Comparison of ENCODE assay signal across 27 cellular contexts in genomic region chr1:17195731-17196130, GRCh38. TPM values are rescaled to one million over a fixed set of nuclear protein-coding genes. Genes with fewer than 3 reads are reported as not detected.
"Had no signal": no experiment of that assay in that cellular context is flagged by ENCODE, and none has a peak within 500 bp of the region (broad histone marks: within the 10 kb centered on the region; RNA-seq: fewer than 3 reads in every experiment).

No MANE protein-coding gene starts in this region.

- H3K9me3 ChIP-seq: ascending aorta, esophagus muscularis mucosa, ovary, right lobe of liver, thyroid gland, uterus had no signal

- H3K4me1 ChIP-seq: ascending aorta, esophagus muscularis mucosa, heart right ventricle, right lobe of liver, thyroid gland, uterus had no signal

- H3K36me3 ChIP-seq: ascending aorta, esophagus muscularis mucosa, heart right ventricle, ovary, right lobe of liver, thyroid gland, uterus, WERI-Rb-1 had no signal

- H3K36me3 Mint-ChIP-seq: activated CD8-positive, alpha-beta memory T cell treated with anti-CD3 and anti-CD28 coated beads, Interleukin-2, amount 10 ng/mL, durations not matched to agents 7 days and 5 days; activated naive CD4-positive, alpha-beta T cell treated with anti-CD3 and anti-CD28 coated beads, Interleukin-2, amount 50 U/mL, for 24 hours; immature natural killer cell; stimulated activated naive B cell treated with anti-CD40 and anti-IgM and Interleukin-4, amounts not matched to agents 10 μg/mL and 1 μg/mL and 100 μg/mL, for 72 hours had no signal

- H3K27ac Mint-ChIP-seq: activated CD4-positive, alpha-beta memory T cell treated with anti-CD3 and anti-CD28 coated beads, Interleukin-2, amount 10 ng/mL, durations not matched to agents 7 days and 5 days; activated CD8-positive, alpha-beta memory T cell treated with anti-CD3 and anti-CD28 coated beads, Interleukin-2, amount 10 ng/mL, durations not matched to agents 7 days and 5 days; activated naive CD4-positive, alpha-beta T cell treated with anti-CD3 and anti-CD28 coated beads, Interleukin-2, amount 50 U/mL, for 24 hours; stimulated activated naive B cell treated with anti-CD40 and anti-IgM and Interleukin-4, amounts not matched to agents 10 μg/mL and 1 μg/mL and 100 μg/mL, for 72 hours had no signal

- DNase-seq: activated CD4-positive, alpha-beta memory T cell treated with anti-CD3 and anti-CD28 coated beads, Interleukin-2, amount 10 ng/mL, durations not matched to agents 7 days and 5 days; activated CD4-positive, alpha-beta T cell treated with anti-CD3 and anti-CD28 coated beads for 48 hours; activated CD8-positive, alpha-beta memory T cell treated with anti-CD3 and anti-CD28 coated beads, Interleukin-2, amount 10 ng/mL, durations not matched to agents 7 days and 5 days; activated effector memory CD4-positive, alpha-beta T cell treated with Interleukin-2 at 50 U/mL for 16 hours; cerebellar nuclear complex; effector CD8-positive, alpha-beta T cell; heart right ventricle; immature natural killer cell; left colon; stimulated activated CD4-positive, alpha-beta T cell treated with anti-CD3 and anti-CD28 coated beads, Interleukin-4, amount 100 ng/mL, for 24 hours; stimulated activated naive B cell treated with anti-CD40 and anti-IgM and Interleukin-4, amounts not matched to agents 10 μg/mL and 1 μg/mL and 100 μg/mL, for 72 hours; thyroid gland; uterus; WERI-Rb-1 had no signal

- H3K27ac ChIP-seq: ascending aorta, esophagus muscularis mucosa, heart right ventricle, ovary, right lobe of liver, SK-N-MC, thyroid gland, uterus, WERI-Rb-1 had no signal

- ATAC-seq: activated CD8-positive, alpha-beta memory T cell treated with anti-CD3 and anti-CD28 coated beads, Interleukin-2, amount 10 ng/mL, durations not matched to agents 7 days and 5 days; heart right ventricle; left colon; right lobe of liver; stimulated activated naive B cell treated with anti-CD40 and anti-IgM and Interleukin-4, amounts not matched to agents 10 μg/mL and 1 μg/mL and 100 μg/mL, for 72 hours had no signal

- H3K27me3 Mint-ChIP-seq: activated naive CD4-positive, alpha-beta T cell treated with anti-CD3 and anti-CD28 coated beads, Interleukin-2, amount 50 U/mL, for 24 hours had no signal

- H3K4me3 Mint-ChIP-seq: activated CD4-positive, alpha-beta memory T cell treated with anti-CD3 and anti-CD28 coated beads, Interleukin-2, amount 10 ng/mL, durations not matched to agents 7 days and 5 days; activated CD8-positive, alpha-beta memory T cell treated with anti-CD3 and anti-CD28 coated beads, Interleukin-2, amount 10 ng/mL, durations not matched to agents 7 days and 5 days; activated naive CD4-positive, alpha-beta T cell treated with anti-CD3 and anti-CD28 coated beads, Interleukin-2, amount 50 U/mL, for 24 hours; immature natural killer cell; neural crest cell; stimulated activated naive B cell treated with anti-CD40 and anti-IgM and Interleukin-4, amounts not matched to agents 10 μg/mL and 1 μg/mL and 100 μg/mL, for 72 hours had no signal

- H3K27me3 ChIP-seq: ascending aorta, ovary, right lobe of liver, thyroid gland, uterus had no signal

- H3K9me3 Mint-ChIP-seq: activated CD4-positive, alpha-beta memory T cell treated with anti-CD3 and anti-CD28 coated beads, Interleukin-2, amount 10 ng/mL, durations not matched to agents 7 days and 5 days; activated naive CD4-positive, alpha-beta T cell treated with anti-CD3 and anti-CD28 coated beads, Interleukin-2, amount 50 U/mL, for 24 hours; immature natural killer cell; neural crest cell had no signal

- H3K4me3 ChIP-seq: ascending aorta, esophagus muscularis mucosa, heart right ventricle, lung, ovary, right lobe of liver, SK-N-MC, thyroid gland, uterus had no signal

RNA-seq across cellular contexts. Expression of gene PADI1, which starts 9.2 kb away (rescaled TPM):
- total RNA-seq: activated CD4-positive, alpha-beta memory T cell treated with anti-CD3 and anti-CD28 coated beads, Interleukin-2, amount 10 ng/mL, durations not matched to agents 7 days and 5 days; activated CD8-positive, alpha-beta memory T cell treated with anti-CD3 and anti-CD28 coated beads, Interleukin-2, amount 10 ng/mL, durations not matched to agents 7 days and 5 days; ascending aorta; endothelial cell of umbilical vein; heart right ventricle; lung; neural crest cell; pulmonary artery endothelial cell; T-helper 2 cell treated with Interferon-gamma antibody and Interleukin-4, amounts not matched to agents 100 ng/mL and 5 ng/mL, for 36 hours; thyroid gland had no signal
- polyA plus RNA-seq: immature natural killer cell, ovary had no signal

RNA-seq across cellular contexts. Expression of gene PADI3, which starts 53.2 kb away (rescaled TPM):
- total RNA-seq: activated CD4-positive, alpha-beta memory T cell treated with anti-CD3 and anti-CD28 coated beads, Interleukin-2, amount 10 ng/mL, durations not matched to agents 7 days and 5 days; activated CD8-positive, alpha-beta memory T cell treated with anti-CD3 and anti-CD28 coated beads, Interleukin-2, amount 10 ng/mL, durations not matched to agents 7 days and 5 days; ascending aorta; endothelial cell of umbilical vein; esophagus muscularis mucosa; heart right ventricle; left colon; lung; myocyte; neural crest cell; ovary; pulmonary artery endothelial cell; right lobe of liver; T-helper 2 cell treated with Interferon-gamma antibody and Interleukin-4, amounts not matched to agents 100 ng/mL and 5 ng/mL, for 36 hours; thyroid gland; uterus had no signal
- polyA plus RNA-seq: adipose tissue, endothelial cell of umbilical vein, heart right ventricle, immature natural killer cell, ovary had no signal
